ENCODE assay signal across 13 cellular contexts in genomic region chr11:34204396-34205279, GRCh38.
DNase-seq lines count a peak whose midpoint lies in the region; ATAC-seq, FAIRE-seq and TF ChIP-seq lines count a peak whose summit lies in the region.
"Had no signal": no experiment of that assay in that cellular context is flagged by ENCODE, and none has a peak within 500 bp of the region (broad histone marks: within the 10 kb centered on the region; RNA-seq: fewer than 3 reads in every experiment).

No MANE protein-coding gene starts in this region.

- H4K20me1 ChIP-seq in Loucy (ENCODE audit: insufficient read depth, low read length, poor library complexity, severe bottlenecking): no peaks in the 10 kb centered on the region
- H4K20me1 ChIP-seq in GM12878 (ENCODE audit: control insufficient read depth, insufficient read depth): no peaks in the 10 kb centered on the region

- H2AFZ ChIP-seq in Loucy (ENCODE audit: low read length) (no peak overlapping the region), GM12878 (ENCODE audit: control insufficient read depth, low read depth, low read length) (no peak overlapping the region)

- H3K4me3 ChIP-seq in Loucy (ENCODE audit: low read length, poor library complexity, severe bottlenecking): no peak overlapping the region
- no peak overlapping the region for H3K4me3 ChIP-seq in GM12878
- no peak overlapping the region for H3K4me3 ChIP-seq in A673 (ENCODE audit: low read depth, low read length, poor library complexity, severe bottlenecking)

- DNase-seq in GM12878 (ENCODE audit: low read depth, low spot score) (no peak), posterior vena cava (ENCODE audit: low spot score) (peak; percentile 48), T-helper 9 cell (no peak), A673 (ENCODE audit: low spot score) (no peak)
- DNase-seq in activated T-cell treated with anti-CD3 and anti-CD28 coated beads, Interleukin-2, amount 50 U/mL, for 48 hours: no peak
- DNase-seq: activated gamma-delta T cell, DMS 273 treated with DMSO at 0.1 percent for 48 hours, hippocampal formation, NCI-H1436, trophoblast cell had no signal

- BruUV-seq in GM12878 (replicated peaks; lab: Mats Ljungman, UMichigan) (no TSS peak), A673 (replicated peaks; lab: Mats Ljungman, UMichigan) (no TSS peak)

- POLR2A ChIA-PET in GM12878 (lab: Charles Lee) (interaction anchor here (0.7 to 0.8 kb wide), 2 partner anchors 18 to 23 kb away, joined by 3 to 4 read pairs; no protein-coding TSS in a partner anchor), A673 (lab: Charles Lee; ENCODE audit: low non-redundant PET) (no interaction called here)

- TF ChIP-seq POLR2A in GM12878 (IDR thresholded peaks at IDR 0.05; ENCODE audit: low read depth, low read length): no peak

- no peak for TF ChIP-seq EP300 in GM12878 (IDR thresholded peaks at IDR 0.05; ENCODE audit: borderline replicate concordance in 1 of 2, control insufficient read depth in 1 of 2, low read depth in 2 of 2, low read length in 2 of 2)

- H3F3A ChIP-seq in Loucy (ENCODE audit: low read depth): no peaks in the 10 kb centered on the region

- in situ Hi-C loops in GM12878 (cut with MboI): no loop called here

- intact Hi-C loops in GM12878 (cut with micrococcal nuclease; ENCODE audit: unreplicated experiment): no loop called here
- intact Hi-C loops in posterior vena cava (cut with DNase I): no loop called here
- intact Hi-C loops in A673 (cut with micrococcal nuclease; ENCODE audit: unreplicated experiment): no loop called here

- CTCF ChIA-PET in GM12878 (lab: Yijun Ruan, JAX) (interaction anchor here (1.2 kb wide), 2 partner anchors 11 to 24 kb away, joined by 3 to 4 read pairs; no protein-coding TSS in a partner anchor), A673 (lab: Charles Lee) (no interaction called here)

- no peaks in the 10 kb centered on the region for H3K27me3 ChIP-seq in Loucy (ENCODE audit: insufficient read depth, low read length, poor library complexity, severe bottlenecking)
- no peaks in the 10 kb centered on the region for H3K27me3 ChIP-seq in GM12878 (replicated peaks in 1 of 2; ENCODE audit: control insufficient read depth in 2 of 2, insufficient read depth in 2 of 2, low read length in 1 of 2)
- no peaks in the 10 kb centered on the region for H3K27me3 ChIP-seq in A673 (replicated peaks; ENCODE audit: insufficient read depth, low read depth, low read length, poor library complexity)

- H3K4me1 ChIP-seq in Loucy (ENCODE audit: insufficient read depth, low read length, poor library complexity, severe bottlenecking) (peaks cover 62% of the 10 kb centered on the region), GM12878 (ENCODE audit: control insufficient read depth, insufficient read depth, low read length) (peaks cover 14% of the 10 kb centered on the region), A673 (ENCODE audit: insufficient read depth, low read length, poor library complexity, severe bottlenecking) (peaks cover 20% of the 10 kb centered on the region)

- H3K4me2 ChIP-seq in Loucy (ENCODE audit: low read depth, low read length, poor library complexity, severe bottlenecking): no peak overlapping the region
- H3K4me2 ChIP-seq in GM12878 (ENCODE audit: control insufficient read depth, insufficient read depth): no peak overlapping the region

- H3K9me2 ChIP-seq in Loucy (replicated peaks; ENCODE audit: low read depth, low read length): no peaks in the 10 kb centered on the region

- SMC1A ChIA-PET in GM12878 (lab: Charles Lee; ENCODE audit: uncharacterized antibody, unreplicated experiment): interaction anchor here (1.0 to 1.5 kb wide), 4 partner anchors 23 to 151 kb away, joined by 3 to 4 read pairs (median 3); no protein-coding TSS in a partner anchor

- H3K36me3 ChIP-seq in Loucy (ENCODE audit: insufficient read depth, low read length) (no peaks in the 10 kb centered on the region), GM12878 (ENCODE audit: control insufficient read depth in 2 of 2, insufficient read depth in 2 of 2, low read length in 1 of 2) (no peaks in the 10 kb centered on the region), A673 (ENCODE audit: insufficient read depth, low read length, poor library complexity, severe bottlenecking) (no peaks in the 10 kb centered on the region)

- TF ChIP-seq RAD21 in GM12878 (IDR thresholded peaks at IDR 0.05; ENCODE audit: insufficient read depth, low read depth, low read length): no peak

- H3K9me3 ChIP-seq in Loucy (ENCODE audit: insufficient read depth, low read depth, low read length) (no peaks in the 10 kb centered on the region), GM12878 (replicated peaks; ENCODE audit: control insufficient read depth, insufficient read depth, low read length) (no peaks in the 10 kb centered on the region), A673 (ENCODE audit: low read depth, low read length, poor library complexity, severe bottlenecking) (no peaks in the 10 kb centered on the region)

- ATAC-seq in GM21619 (IDR thresholded peaks at IDR 0.05; ENCODE audit: unreplicated experiment) (peak; percentile 49), GM12878 (0 out of 3 replicates have a peak, but pooled peaks have one; percentile 13), HG02852 (IDR thresholded peaks at IDR 0.05; ENCODE audit: unreplicated experiment) (no peak)

- no peak for FAIRE-seq in GM12878 (lab: Jason Lieb, UNC)

- WGBS in GM12878 (ENCODE audit: insufficient coverage, insufficient replicate concordance, low lambda C conversion rate, missing lambda C conversion rate): 79% methylated on average over 19 of the region's 19 CpGs

- TF ChIP-seq CTCF in Loucy (conservative IDR thresholded peaks at IDR 0.05; ENCODE audit: low read length) (no peak), GM12878 (IDR thresholded peaks at IDR 0.05 in 2 of 3, conservative IDR thresholded peaks at IDR 0.05 in 1 of 3; ENCODE audit: control insufficient read depth in 2 of 3, extremely low read depth in 1 of 3, insufficient read depth in 1 of 3, low read depth in 3 of 3, low read length in 3 of 3) (no peak), A673 (conservative IDR thresholded peaks at IDR 0.05; ENCODE audit: low read depth, low read length) (no peak)

- H3K79me2 ChIP-seq in Loucy (ENCODE audit: insufficient read depth, low read length) (no peaks in the 10 kb centered on the region), GM12878 (ENCODE audit: control insufficient read depth, insufficient read depth, low read length) (no peaks in the 10 kb centered on the region)

- RAD21 ChIA-PET in GM12878 (lab: Charles Lee; ENCODE audit: unreplicated experiment): interaction anchor here (1.0 kb wide), 1 partner anchor 153 kb away, joined by 4 read pairs; the partner anchor contains the start of gene ABTB2

- peak overlapping the region; percentile 2 for H3K9ac ChIP-seq in Loucy (ENCODE audit: low read depth, low read length, poor library complexity, severe bottlenecking)
- H3K9ac ChIP-seq in GM12878 (ENCODE audit: control insufficient read depth, insufficient read depth, low read length): no peak overlapping the region

- H3K27ac ChIP-seq in GM12878 (ENCODE audit: control insufficient read depth, insufficient read depth) (no peak overlapping the region), A673 (ENCODE audit: low read depth, low read length, poor library complexity, severe bottlenecking) (no peak overlapping the region)

TF ChIP-seq in GM12878, 131 proteins besides CTCF, POLR2A, EP300 and RAD21:
- TF ChIP-seq IRF5 (IDR thresholded peaks at IDR 0.05; ENCODE audit: borderline replicate concordance) (no peak), ZSCAN29 (IDR thresholded peaks at IDR 0.05) (no peak), NFYA (IDR thresholded peaks at IDR 0.05; ENCODE audit: borderline replicate concordance, low read depth, low read length) (no peak), SRF (IDR thresholded peaks at IDR 0.05; ENCODE audit: low read depth in 2 of 2, low read length in 2 of 2) (no peak), ZBTB40 (IDR thresholded peaks at IDR 0.05; ENCODE audit: borderline replicate concordance) (no peak), ZNF274 (IDR thresholded peaks at IDR 0.05; ENCODE audit: insufficient read depth, insufficient read length) (no peak), TCF3 (IDR thresholded peaks at IDR 0.05; ENCODE audit: borderline replicate concordance, insufficient read depth, low read depth, low read length) (no peak), PAX8 (IDR thresholded peaks at IDR 0.05) (no peak)
TF ChIP-seq in GM12878: peak in this region for 0.
